ENCODE assay signal across 8 cellular contexts in the genomic region with DNA sequence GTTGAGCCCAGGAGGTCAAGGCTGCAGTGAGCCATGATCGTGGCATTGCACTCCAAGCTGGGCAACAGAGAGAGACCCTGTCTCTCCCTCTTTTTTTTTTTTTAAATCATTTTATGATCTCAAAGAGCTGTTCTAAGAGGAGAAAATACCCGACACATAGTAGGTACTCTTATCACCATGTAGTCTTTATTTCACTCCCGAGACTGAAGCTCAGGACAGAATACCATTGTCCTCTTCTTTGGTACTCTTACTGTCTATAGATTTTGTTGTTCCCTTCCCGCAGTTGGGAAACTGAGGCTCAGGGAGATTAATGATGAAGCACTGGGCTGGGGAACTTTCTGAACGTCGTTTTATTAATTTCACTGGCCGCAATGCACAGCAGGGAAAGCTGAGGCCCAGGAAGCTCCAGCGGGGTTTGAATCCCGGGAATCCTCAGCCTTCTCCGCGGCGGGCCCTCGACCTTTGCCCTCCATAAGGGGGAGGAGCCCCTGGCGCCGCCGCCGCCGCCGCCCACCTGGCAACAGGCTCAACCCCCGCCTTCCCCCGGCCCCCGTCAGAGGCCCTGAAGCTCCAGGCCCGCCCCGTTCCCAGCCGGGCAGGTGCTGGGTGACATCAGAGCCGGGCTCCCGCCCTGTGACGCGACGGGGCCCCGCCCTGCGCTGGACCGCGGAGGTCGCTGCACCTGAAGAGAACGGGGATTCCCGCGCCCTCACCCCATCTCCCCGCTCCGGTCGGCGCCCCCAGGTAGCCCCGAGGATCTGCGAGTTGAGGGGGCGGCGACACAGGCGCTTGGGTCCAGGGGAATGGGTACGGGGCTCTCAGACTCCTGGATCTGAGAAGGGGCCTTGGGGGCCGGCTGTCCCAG. TPM values are rescaled to one million over a fixed set of nuclear protein-coding genes. Genes with fewer than 3 reads are reported as not detected.
DNase-seq lines count a peak whose midpoint lies in the region; ATAC-seq and TF ChIP-seq lines count a peak whose summit lies in the region.

No MANE protein-coding gene starts in this region.

- H3K9me3 Mint-ChIP-seq in Calu3 (ENCODE audit: low read depth, unreplicated experiment): no peaks in the 10 kb centered on the region

- no peak overlapping the region for H2BK120ac ChIP-seq in mesenchymal stem cell (ENCODE audit: low read depth, low read length)

- H3K4me3 Mint-ChIP-seq in Calu3 (ENCODE audit: low read depth, unreplicated experiment): peak overlapping the region; percentile 97

- no peak overlapping the region for H4K91ac ChIP-seq in mesenchymal stem cell (ENCODE audit: low read length)

- peak overlapping the region; percentile 98 for H3K27ac Mint-ChIP-seq in Calu3 (ENCODE audit: unreplicated experiment)

- no peak overlapping the region for H2AK5ac ChIP-seq in mesenchymal stem cell (ENCODE audit: low read length, severe bottlenecking)

- H2BK12ac ChIP-seq in mesenchymal stem cell (ENCODE audit: low read length in 2 of 2): no peak overlapping the region

- H4K8ac ChIP-seq in mesenchymal stem cell (ENCODE audit: low read length): no peak overlapping the region

- CTCF ChIA-PET in Calu3 (lab: Charles Lee): interaction anchor here (0.6 to 1.5 kb wide), 5 partner anchors 10 to 692 kb away, joined by 3 to 15 read pairs (median 3); no protein-coding TSS in a partner anchor

- H3K36me3 Mint-ChIP-seq in Calu3 (ENCODE audit: insufficient read depth, unreplicated experiment): peaks cover 55% of the 10 kb centered on the region

- H3K9ac ChIP-seq in endocrine pancreas (ENCODE audit: control insufficient read depth, insufficient read depth, low read length) (peak overlapping the region; percentile 79), mucosa of stomach (ENCODE audit: low read length) (peak overlapping the region; percentile 97), mesenchymal stem cell (ENCODE audit: low read length) (no peak overlapping the region)

- no peak overlapping the region for H2BK15ac ChIP-seq in mesenchymal stem cell (ENCODE audit: low read depth, poor library complexity, severe bottlenecking)

- H3K4ac ChIP-seq in mesenchymal stem cell (ENCODE audit: low read depth in 1 of 2, low read length in 2 of 2): no peak overlapping the region

- no peak overlapping the region for H2BK5ac ChIP-seq in mesenchymal stem cell (ENCODE audit: low read depth, low read length, poor library complexity, severe bottlenecking)

- no peaks in the 10 kb centered on the region for H3K79me1 ChIP-seq in mesenchymal stem cell (replicated peaks; ENCODE audit: low read length, poor library complexity, severe bottlenecking)

- H3K27me3 ChIP-seq in endocrine pancreas (ENCODE audit: control insufficient read depth, insufficient read depth, low read length) (no peaks in the 10 kb centered on the region), mucosa of stomach (ENCODE audit: control insufficient read depth, insufficient read depth, low read length) (peaks cover 9% of the 10 kb centered on the region), mesenchymal stem cell (ENCODE audit: control insufficient read depth in 1 of 2, insufficient read depth in 1 of 2, low read length in 2 of 2) (peaks cover 15 to 43% of the 10 kb centered on the region in 2 experiments), uterus (peaks cover 8 to 22% of the 10 kb centered on the region in 2 donors)

- no peak overlapping the region for H2AFZ ChIP-seq in mesenchymal stem cell (ENCODE audit: low read depth, low read length)

- intact Hi-C loops in Calu3 (cut with micrococcal nuclease; ENCODE audit: unreplicated experiment): no loop called here
- intact Hi-C loops in uterus (cut with DNase I; ENCODE audit: low total_unique reads): no loop called here

- no peaks in the 10 kb centered on the region for H3K9me3 ChIP-seq in endocrine pancreas (ENCODE audit: control insufficient read depth, low read length)
- no peaks in the 10 kb centered on the region for H3K9me3 ChIP-seq in mucosa of stomach (ENCODE audit: control insufficient read depth, low read length)
- H3K9me3 ChIP-seq in mesenchymal stem cell (ENCODE audit: control insufficient read depth, low read length): no peaks in the 10 kb centered on the region
- H3K9me3 ChIP-seq in uterus: no peaks in the 10 kb centered on the region

- DNase-seq in Calu3 (peak; percentile 99), NCI-H1930 (lab: John Stamatoyannopoulos, UW) (peak; percentile 82), mesenchymal stem cell (no peak), T-helper 1 cell (no peak), uterus (no peak)

- BruUV-seq in Calu3 (replicated peaks; lab: Mats Ljungman, UMichigan): TSS peak; percentile 33

- H3K4me1 ChIP-seq in endocrine pancreas (ENCODE audit: control insufficient read depth, insufficient read depth, low read length) (no peaks in the 10 kb centered on the region), mucosa of stomach (ENCODE audit: control insufficient read depth, insufficient read depth, low read length) (peaks cover 24% of the 10 kb centered on the region), mesenchymal stem cell (ENCODE audit: control insufficient read depth, insufficient read depth, low read depth, low read length) (peaks cover 3% of the 10 kb centered on the region), uterus (peaks cover 0 to 13% of the 10 kb centered on the region in 2 donors)

- H3K4me3 ChIP-seq in endocrine pancreas (ENCODE audit: control insufficient read depth, insufficient read depth, low read length) (peak overlapping the region; percentile 32), mucosa of stomach (ENCODE audit: low read length) (peak overlapping the region; percentile 84), mesenchymal stem cell (ENCODE audit: insufficient read depth in 1 of 2, low read depth in 1 of 2, low read length in 2 of 2) (no peak overlapping the region), uterus (no peak overlapping the region)

- no peaks in the 10 kb centered on the region for H3K27me3 Mint-ChIP-seq in Calu3 (ENCODE audit: unreplicated experiment)

- H3K4me2 ChIP-seq in mesenchymal stem cell (ENCODE audit: low read length, poor library complexity, severe bottlenecking): no peak overlapping the region

- no peak for ATAC-seq in GM19452 (IDR thresholded peaks at IDR 0.05; ENCODE audit: unreplicated experiment)

- 9% methylated on average over 35 of the region's 49 CpGs for WGBS in mesenchymal stem cell

- no peak overlapping the region for H3K23ac ChIP-seq in mesenchymal stem cell (ENCODE audit: low read length in 2 of 2)

- no peak overlapping the region for H3K18ac ChIP-seq in mesenchymal stem cell (ENCODE audit: low read depth in 1 of 2, low read length in 2 of 2)

- TF ChIP-seq POLR2A in uterus (IDR thresholded peaks at IDR 0.05): peak in 1 of 2 donors; percentile 48

- H3K4me1 Mint-ChIP-seq in Calu3 (ENCODE audit: low read depth, unreplicated experiment): peaks cover 41% of the 10 kb centered on the region

- H3K27ac ChIP-seq in mesenchymal stem cell (ENCODE audit: low read length, poor library complexity, severe bottlenecking) (no peak overlapping the region), uterus (no peak overlapping the region)

- TF ChIP-seq CTCF in Calu3 (IDR thresholded peaks at IDR 0.05; ENCODE audit: unreplicated experiment) (no peak), uterus (IDR thresholded peaks at IDR 0.05) (no peak)

- no peak overlapping the region for H3K14ac ChIP-seq in mesenchymal stem cell (ENCODE audit: low read length in 2 of 2)

- H3K36me3 ChIP-seq in endocrine pancreas (ENCODE audit: control insufficient read depth, insufficient read depth, low read length) (no peaks in the 10 kb centered on the region), mucosa of stomach (ENCODE audit: control insufficient read depth, insufficient read depth, low read length) (no peaks in the 10 kb centered on the region), mesenchymal stem cell (ENCODE audit: control insufficient read depth in 1 of 2, insufficient read depth in 2 of 2, low read depth in 1 of 2, low read length in 2 of 2) (no peaks in the 10 kb centered on the region), uterus (no peaks in the 10 kb centered on the region)

RNA-seq across cellular contexts. Expression of a gene that starts 1.6 kb away (rescaled TPM):
- total RNA-seq in Calu3 (2022) (255 and 312 TPM in 2 replicates), uterus (10 to 100 TPM in 1 of 4 donors, 1 to 10 TPM in 2, under 1 TPM in 1; 0.77 to 22.1 (median 1.4) TPM)
- polyA plus RNA-seq in mesenchymal stem cell (2013, experiment 1 of 2): not detected
- polyA plus RNA-seq in mesenchymal stem cell (2013, experiment 2 of 2): not detected

RNA-seq across cellular contexts. Expression of a gene that starts 42.0 kb away (rescaled TPM):
- total RNA-seq in Calu3 (2022): not detected in 2 replicates
- not detected for polyA plus RNA-seq in mesenchymal stem cell (2013, experiment 1 of 2)
- not detected for polyA plus RNA-seq in mesenchymal stem cell (2013, experiment 2 of 2)
- not detected for total RNA-seq in uterus

Comparison
In these comparisons a context has a peak if more than half of its experiments do, and no peak if none do; other contexts are left out.
1. DNase-seq: peak in Calu3 (single experiment) and NCI-H1930 (2 of 2); none in mesenchymal stem cell (single experiment), T-helper 1 cell (0 of 5) and uterus (0 of 2).
2. H3K4me3 ChIP-seq: peak in endocrine pancreas (single experiment) and mucosa of stomach (single experiment); none in mesenchymal stem cell (0 of 2) and uterus (0 of 2).
3. RNA of a gene that starts 1.6 kb away (total RNA-seq): 255 to 312 TPM in Calu3; 0.77 to 22.1 TPM in uterus; every median in the first group is over 10 times any median in the second.